In genomic region chr11:117026593-117027330, GRCh38 we compare ENCODE assay signal across 9 cellular contexts.
DNase-seq lines count a peak whose midpoint lies in the region; ATAC-seq, FAIRE-seq and TF ChIP-seq lines count a peak whose summit lies in the region.
"Had no signal": no experiment of that assay in that cellular context is flagged by ENCODE, and none has a peak within 500 bp of the region (broad histone marks: within the 10 kb centered on the region; RNA-seq: fewer than 3 reads in every experiment).

No MANE protein-coding gene starts in this region.

- peaks cover 3% of the 10 kb centered on the region for H3K36me3 Mint-ChIP-seq in activated naive CD8-positive, alpha-beta T cell treated with anti-CD3 and anti-CD28 coated beads, Interleukin-2, amount 50 U/mL, for 24 hours (ENCODE audit: low read depth)

- POLR2A ChIA-PET in OCI-LY7 (lab: Charles Lee) = interaction anchor here (0.8 to 1.5 kb wide), 7 partner anchors 11 to 50 kb away, joined by 3 to 4 read pairs (median 3); no protein-coding TSS in a partner anchor

- H3K79me2 ChIP-seq in OCI-LY7 (ENCODE audit: insufficient read depth, low read depth, low read length) = peaks cover 34% of the 10 kb centered on the region; the same call in 1 of the 2 replicates

- H3K4me3 Mint-ChIP-seq in activated naive CD8-positive, alpha-beta T cell treated with anti-CD3 and anti-CD28 coated beads, Interleukin-2, amount 50 U/mL, for 24 hours = peak overlapping the region; percentile 42

- ATAC-seq in activated naive CD8-positive, alpha-beta T cell treated with anti-CD3 and anti-CD28 coated beads, Interleukin-2, amount 50 U/mL, for 24 hours = peak; percentile 91
- peak; percentile 35 for ATAC-seq in left lung

- no peaks in the 10 kb centered on the region for H3K9me3 ChIP-seq in left lung
- no peaks in the 10 kb centered on the region for H3K9me3 ChIP-seq in OCI-LY7 (ENCODE audit: low read length)
- no peaks in the 10 kb centered on the region for H3K9me3 ChIP-seq in HAP-1
- H3K9me3 ChIP-seq: heart right ventricle had no signal

- H3K36me3 ChIP-seq in left lung = no peaks in the 10 kb centered on the region
- H3K36me3 ChIP-seq in OCI-LY7 (ENCODE audit: insufficient read depth, low read length) = no peaks in the 10 kb centered on the region
- H3K36me3 ChIP-seq in HAP-1 (replicated peaks) = no peaks in the 10 kb centered on the region
- H3K36me3 ChIP-seq: heart right ventricle had no signal

- DNase-seq in AG08396 (ENCODE audit: low spot score) (peak; percentile 40), HPDE6-E6E7 (ENCODE audit: extremely low spot score) (peak; percentile 49), left lung (no peak), GM13976 (ENCODE audit: low spot score) (no peak), frontal cortex (ENCODE audit: low spot score in 2 of 2) (no peak), OCI-LY7 (ENCODE audit: low spot score) (no peak), HAP-1 (ENCODE audit: low spot score in 2 of 2) (no peak)
- no peak for DNase-seq in activated naive CD8-positive, alpha-beta T cell treated with anti-CD3 and anti-CD28 coated beads, Interleukin-2, amount 50 U/mL, for 24 hours
- DNase-seq: heart right ventricle had no signal

- H3K4me1 ChIP-seq in left lung (peaks cover 0 to 38% of the 10 kb centered on the region in 2 donors), OCI-LY7 (ENCODE audit: insufficient read depth, low read length, poor library complexity, severe bottlenecking) (peaks cover 27% of the 10 kb centered on the region), HAP-1 (no peaks in the 10 kb centered on the region)

- no peaks in the 10 kb centered on the region for H3K9me2 ChIP-seq in OCI-LY7 (ENCODE audit: insufficient read depth, low read length)

- no peak overlapping the region for H2AFZ ChIP-seq in OCI-LY7 (ENCODE audit: low read length)

- H3K4me3 ChIP-seq in left lung = no peak overlapping the region
- no peak overlapping the region for H3K4me3 ChIP-seq in OCI-LY7 (ENCODE audit: low read depth, low read length, poor library complexity, severe bottlenecking)
- H3K4me3 ChIP-seq in HAP-1 = no peak overlapping the region
- H3K4me3 ChIP-seq: heart right ventricle had no signal

- no peaks in the 10 kb centered on the region for H3K27me3 Mint-ChIP-seq in activated naive CD8-positive, alpha-beta T cell treated with anti-CD3 and anti-CD28 coated beads, Interleukin-2, amount 50 U/mL, for 24 hours

- intact Hi-C loops in left lung (cut with DNase I) = no loop called here
- intact Hi-C loops in OCI-LY7 (cut with micrococcal nuclease; ENCODE audit: unreplicated experiment) = no loop called here

- no peak overlapping the region for H3K4me2 ChIP-seq in OCI-LY7 (ENCODE audit: low read length)

- H3K27me3 ChIP-seq in left lung = no peaks in the 10 kb centered on the region
- H3K27me3 ChIP-seq in HAP-1 (ENCODE audit: low read depth) = no peaks in the 10 kb centered on the region
- H3K27me3 ChIP-seq: heart right ventricle had no signal

- H3K9me3 Mint-ChIP-seq in activated naive CD8-positive, alpha-beta T cell treated with anti-CD3 and anti-CD28 coated beads, Interleukin-2, amount 50 U/mL, for 24 hours = no peaks in the 10 kb centered on the region

- BruUV-seq in OCI-LY7 (replicated peaks; lab: Mats Ljungman, UMichigan) = no TSS peak

- no peak for TF ChIP-seq CTCF in left lung (IDR thresholded peaks at IDR 0.05)
- no peak for TF ChIP-seq CTCF in GM13976 (IDR thresholded peaks at IDR 0.05; ENCODE audit: borderline replicate concordance, control extremely low read depth, extremely low read depth, insufficient read depth, missing control alignments)
- no peak for TF ChIP-seq CTCF in OCI-LY7 (conservative IDR thresholded peaks at IDR 0.05; ENCODE audit: low read length)

- FAIRE-seq in frontal cortex (lab: Jason Lieb, UNC) = no peak

- peaks cover 10% of the 10 kb centered on the region; the same call in 1 of the 2 replicates for H4K20me1 ChIP-seq in OCI-LY7 (ENCODE audit: insufficient read depth, low read length)

- in situ Hi-C loops in GM13976 (cut with MboI; ENCODE audit: low sequenced_read_pairs, unreplicated experiment) = no loop called here
- in situ Hi-C loops in HAP-1 (cut with MboI; ENCODE audit: low sequenced_read_pairs) = no loop called here

- H3K27ac ChIP-seq in left lung (no peak overlapping the region), OCI-LY7 (ENCODE audit: low read depth, low read length, poor library complexity, severe bottlenecking) (no peak overlapping the region)
- H3K27ac ChIP-seq: heart right ventricle had no signal

- CTCF ChIA-PET in OCI-LY7 (lab: Charles Lee; ENCODE audit: unreplicated experiment) = interaction anchor here (0.5 kb wide), 1 partner anchor 102 kb away, joined by 7 read pairs; no protein-coding TSS in a partner anchor

- peak overlapping the region; percentile 88 for H3K27ac Mint-ChIP-seq in activated naive CD8-positive, alpha-beta T cell treated with anti-CD3 and anti-CD28 coated beads, Interleukin-2, amount 50 U/mL, for 24 hours

- H3K4me1 Mint-ChIP-seq in activated naive CD8-positive, alpha-beta T cell treated with anti-CD3 and anti-CD28 coated beads, Interleukin-2, amount 50 U/mL, for 24 hours = peaks cover 79% of the 10 kb centered on the region

Comparison
In these comparisons a context has a peak if more than half of its experiments do, and no peak if none do; other contexts are left out.
1. DNase-seq: peak in AG08396 (single experiment) and HPDE6-E6E7 (single experiment); none in activated naive CD8-positive, alpha-beta T cell treated with anti-CD3 and anti-CD28 coated beads, Interleukin-2, amount 50 U/mL, for 24 hours (single experiment), left lung (0 of 2), GM13976 (single experiment), frontal cortex (0 of 2), OCI-LY7 (single experiment) and HAP-1 (0 of 2).